In genomic region chr17:59779521-59779920, GRCh38 we compare ENCODE assay signal across 18 cellular contexts.
A peak's percentile ranks its signal among the peaks of the same experiment; 100 is the strongest.
DNase-seq lines count a peak whose midpoint lies in the region; ATAC-seq and TF ChIP-seq lines count a peak whose summit lies in the region.
"Had no signal": no experiment of that assay in that cellular context is flagged by ENCODE, and none has a peak within 500 bp of the region (broad histone marks: within the 10 kb centered on the region; RNA-seq: fewer than 3 reads in every experiment).

No MANE protein-coding gene starts in this region.

- H3K4me3 Mint-ChIP-seq in activated T-cell treated with anti-CD3 and anti-CD28 coated beads, Interleukin-2, amount 50 U/mL, for 72 hours, result peak overlapping the region; percentile 13 to 74
- H3K4me3 Mint-ChIP-seq in dendritic cell treated with granulocyte-macrophage colony-stimulating factor and Interleukin-4, amounts not matched to agents 40 ng/mL and 50 ng/mL, for 4 days, result no peak overlapping the region
- H3K4me3 Mint-ChIP-seq in stimulated activated effector memory CD8-positive, alpha-beta T cell treated with anti-CD3 and anti-CD28 coated beads, Interleukin-12 subunit alpha, Interleukin-12 subunit beta, amount 100 ng/mL, for 72 hours, result peak overlapping the region; percentile 8

- peak overlapping the region; percentile 98 for H3K27ac Mint-ChIP-seq in activated T-cell treated with anti-CD3 and anti-CD28 coated beads, Interleukin-2, amount 50 U/mL, for 72 hours
- H3K27ac Mint-ChIP-seq in dendritic cell treated with granulocyte-macrophage colony-stimulating factor and Interleukin-4, amounts not matched to agents 40 ng/mL and 50 ng/mL, for 4 days, result peak overlapping the region; percentile 3
- H3K27ac Mint-ChIP-seq in stimulated activated effector memory CD8-positive, alpha-beta T cell treated with anti-CD3 and anti-CD28 coated beads, Interleukin-12 subunit alpha, Interleukin-12 subunit beta, amount 100 ng/mL, for 72 hours, result peak overlapping the region; percentile 90

- peaks cover 62% of the 10 kb centered on the region for H3K4me1 Mint-ChIP-seq in activated T-cell treated with anti-CD3 and anti-CD28 coated beads, Interleukin-2, amount 50 U/mL, for 72 hours (ENCODE audit: low read depth)
- H3K4me1 Mint-ChIP-seq in dendritic cell treated with granulocyte-macrophage colony-stimulating factor and Interleukin-4, amounts not matched to agents 40 ng/mL and 50 ng/mL, for 4 days (ENCODE audit: low read depth), result peaks cover 33% of the 10 kb centered on the region
- peaks cover 45% of the 10 kb centered on the region for H3K4me1 Mint-ChIP-seq in stimulated activated effector memory CD8-positive, alpha-beta T cell treated with anti-CD3 and anti-CD28 coated beads, Interleukin-12 subunit alpha, Interleukin-12 subunit beta, amount 100 ng/mL, for 72 hours

- H3K36me3 Mint-ChIP-seq in activated T-cell treated with anti-CD3 and anti-CD28 coated beads, Interleukin-2, amount 50 U/mL, for 72 hours (ENCODE audit: insufficient read depth in 2 of 2), result peaks cover 18 to 41% of the 10 kb centered on the region in 2 donors
- H3K36me3 Mint-ChIP-seq in dendritic cell treated with granulocyte-macrophage colony-stimulating factor and Interleukin-4, amounts not matched to agents 40 ng/mL and 50 ng/mL, for 4 days (ENCODE audit: low read depth), result peaks cover 62% of the 10 kb centered on the region
- peaks cover 83% of the 10 kb centered on the region for H3K36me3 Mint-ChIP-seq in stimulated activated effector memory CD8-positive, alpha-beta T cell treated with anti-CD3 and anti-CD28 coated beads, Interleukin-12 subunit alpha, Interleukin-12 subunit beta, amount 100 ng/mL, for 72 hours

- no TSS peak for BruUV-seq in Panc1 (replicated peaks; lab: Mats Ljungman, UMichigan)

- no peaks in the 10 kb centered on the region for H3K27me3 ChIP-seq in Panc1 (ENCODE audit: control insufficient read depth, insufficient read depth, low read length)
- H3K27me3 ChIP-seq: ascending aorta, testis had no signal

- POLR2A ChIA-PET in Panc1 (lab: Charles Lee), result interaction anchor here (1.2 kb wide), 1 partner anchor 59 kb away, joined by 4 read pairs; no protein-coding TSS in a partner anchor

- no peak overlapping the region for H3K4me3 ChIP-seq in Panc1 (ENCODE audit: low read depth in 2 of 2, low read length in 2 of 2)
- H3K4me3 ChIP-seq: ascending aorta, prostate gland, testis had no signal

- no peak for DNase-seq in activated T-cell treated with anti-CD3 and anti-CD28 coated beads, Interleukin-2, amount 50 U/mL, for 72 hours
- DNase-seq in activated T-cell treated with anti-CD3 and anti-CD28 coated beads for 4 hours (no peak), Panc1 (ENCODE audit: low read depth, low spot score) (no peak), left cardiac atrium (no peak), NCI-H2196 treated with DMSO at 0.1 percent for 48 hours (lab: John Stamatoyannopoulos, UW; ENCODE audit: unreplicated experiment) (no peak)
- no peak for DNase-seq in stimulated activated effector memory CD8-positive, alpha-beta T cell treated with anti-CD3 and anti-CD28 coated beads, Interleukin-12 subunit alpha, Interleukin-12 subunit beta, amount 100 ng/mL, for 72 hours (ENCODE audit: low spot score in 2 of 2)
- DNase-seq: kidney glomerular epithelial cell; MM.1S; NCI-H2029 treated with DMSO at 0.1 percent for 48 hours; NCI-H524 treated with DMSO at 0.1 percent for 48 hours; stimulated activated CD4-positive, alpha-beta T cell treated with anti-CD3 and anti-CD28 coated beads, Interleukin-15, amount 100 ng/mL, for 24 hours; testis; WERI-Rb-1 had no signal

- H3K9me3 ChIP-seq in Panc1 (ENCODE audit: control insufficient read depth, insufficient read depth, low read depth, low read length), result 0 out of 2 replicates have a peak, but pooled peaks cover 5% of the 10 kb centered on the region
- H3K9me3 ChIP-seq: ascending aorta, prostate gland, testis had no signal

- H3K9me3 Mint-ChIP-seq in activated T-cell treated with anti-CD3 and anti-CD28 coated beads, Interleukin-2, amount 50 U/mL, for 72 hours, result peaks cover 4 to 5% of the 10 kb centered on the region in 2 donors
- peaks cover 9% of the 10 kb centered on the region for H3K9me3 Mint-ChIP-seq in dendritic cell treated with granulocyte-macrophage colony-stimulating factor and Interleukin-4, amounts not matched to agents 40 ng/mL and 50 ng/mL, for 4 days
- H3K9me3 Mint-ChIP-seq in stimulated activated effector memory CD8-positive, alpha-beta T cell treated with anti-CD3 and anti-CD28 coated beads, Interleukin-12 subunit alpha, Interleukin-12 subunit beta, amount 100 ng/mL, for 72 hours, result peaks cover 5% of the 10 kb centered on the region

- no peak for TF ChIP-seq CTCF in Panc1 (IDR thresholded peaks at IDR 0.05)

- intact Hi-C loops in Panc1 (cut with micrococcal nuclease; ENCODE audit: unreplicated experiment) (no loop called here), left cardiac atrium (cut with DNase I) (no loop called here)
- intact Hi-C loops in dendritic cell treated with granulocyte-macrophage colony-stimulating factor and Interleukin-4, amounts not matched to agents 40 ng/mL and 50 ng/mL, for 4 days (cut with micrococcal nuclease), result no loop called here

- peak; percentile 36 for ATAC-seq in activated T-cell treated with anti-CD3 and anti-CD28 coated beads, Interleukin-2, amount 50 U/mL, for 72 hours (replicated peaks in 1 of 2)
- ATAC-seq in Panc1, result no peak
- peak; percentile 76 for ATAC-seq in stimulated activated effector memory CD8-positive, alpha-beta T cell treated with anti-CD3 and anti-CD28 coated beads, Interleukin-12 subunit alpha, Interleukin-12 subunit beta, amount 100 ng/mL, for 72 hours
- no peak for ATAC-seq in HG02938 (IDR thresholded peaks at IDR 0.05; ENCODE audit: unreplicated experiment)
- no peak for ATAC-seq in left cardiac atrium
- ATAC-seq: esophagus mucosa had no signal

- peaks cover 47% of the 10 kb centered on the region for H3K4me1 ChIP-seq in Panc1 (ENCODE audit: control insufficient read depth, insufficient read depth, low read length)

- peaks cover 24% of the 10 kb centered on the region for H3K36me3 ChIP-seq in Panc1 (ENCODE audit: control insufficient read depth, insufficient read depth, low read length)
- H3K36me3 ChIP-seq: prostate gland had no signal

- no peaks in the 10 kb centered on the region for H3K27me3 Mint-ChIP-seq in activated T-cell treated with anti-CD3 and anti-CD28 coated beads, Interleukin-2, amount 50 U/mL, for 72 hours (ENCODE audit: low read depth)
- no peaks in the 10 kb centered on the region for H3K27me3 Mint-ChIP-seq in dendritic cell treated with granulocyte-macrophage colony-stimulating factor and Interleukin-4, amounts not matched to agents 40 ng/mL and 50 ng/mL, for 4 days

- CTCF ChIA-PET in Panc1 (lab: Charles Lee), result interaction anchor here (0.6 kb wide), 1 partner anchor 10 kb away, joined by 4 read pairs; no protein-coding TSS in a partner anchor

- in situ Hi-C loops in Panc1 (cut with HindIII; ENCODE audit: low pct_unique_long_range_greater_than_20kb, low sequenced_read_pairs), result no loop called here

- peak overlapping the region; percentile 100 for H3K27ac ChIP-seq in Panc1 (ENCODE audit: low read length)
- H3K27ac ChIP-seq: prostate gland, testis, WERI-Rb-1 had no signal

Comparison
In these comparisons a context has a peak if more than half of its experiments do, and no peak if none do; other contexts are left out.
1. ATAC-seq: peak in activated T-cell treated with anti-CD3 and anti-CD28 coated beads, Interleukin-2, amount 50 U/mL, for 72 hours (2 of 2) and stimulated activated effector memory CD8-positive, alpha-beta T cell treated with anti-CD3 and anti-CD28 coated beads, Interleukin-12 subunit alpha, Interleukin-12 subunit beta, amount 100 ng/mL, for 72 hours (single experiment); none in Panc1 (single experiment), HG02938 (single experiment) and left cardiac atrium (0 of 2).
2. H3K27ac Mint-ChIP-seq: peak in every context shown above with its lines; median percentile 98 in activated T-cell treated with anti-CD3 and anti-CD28 coated beads, Interleukin-2, amount 50 U/mL, for 72 hours; 90 in stimulated activated effector memory CD8-positive, alpha-beta T cell treated with anti-CD3 and anti-CD28 coated beads, Interleukin-12 subunit alpha, Interleukin-12 subunit beta, amount 100 ng/mL, for 72 hours; 3 in dendritic cell treated with granulocyte-macrophage colony-stimulating factor and Interleukin-4, amounts not matched to agents 40 ng/mL and 50 ng/mL, for 4 days.